Comparison of ENCODE assay signal across 21 cellular contexts in genomic region chr15:95957854-95958253, GRCh38.
DNase-seq lines count a peak whose midpoint lies in the region; ATAC-seq, FAIRE-seq and TF ChIP-seq lines count a peak whose summit lies in the region.
"Had no signal": no experiment of that assay in that cellular context is flagged by ENCODE, and none has a peak within 500 bp of the region (broad histone marks: within the 10 kb centered on the region; RNA-seq: fewer than 3 reads in every experiment).

No MANE protein-coding gene starts in this region.

- H4K8ac ChIP-seq in mesenchymal stem cell (ENCODE audit: low read length), result peak overlapping the region; percentile 55

- H4K91ac ChIP-seq in mesenchymal stem cell (ENCODE audit: low read length), result no peak overlapping the region

- no peak overlapping the region for H2BK12ac ChIP-seq in mesenchymal stem cell (ENCODE audit: low read length in 2 of 2)

- no peak overlapping the region for H2BK120ac ChIP-seq in mesenchymal stem cell (ENCODE audit: low read depth, low read length)

- peaks cover 3 to 9% of the 10 kb centered on the region in 2 experiments; a peak in 3 of 5 replicates for H3K4me1 ChIP-seq in K562 (replicated peaks in 1 of 2; ENCODE audit: control insufficient read depth in 2 of 2, insufficient read depth in 2 of 2, low read length in 2 of 2)
- no peaks in the 10 kb centered on the region for H3K4me1 ChIP-seq in mesenchymal stem cell (ENCODE audit: control insufficient read depth, insufficient read depth, low read depth, low read length)
- no peaks in the 10 kb centered on the region for H3K4me1 ChIP-seq in uterus
- H3K4me1 ChIP-seq: Peyer's patch had no signal

- H3K9me3 ChIP-seq in K562 (replicated peaks; ENCODE audit: control insufficient read depth, insufficient read depth, low read depth, low read length), result peaks cover 10% of the 10 kb centered on the region; the same call in 1 of the 2 replicates
- H3K9me3 ChIP-seq in mesenchymal stem cell (ENCODE audit: control insufficient read depth, low read length), result peaks cover 25% of the 10 kb centered on the region
- H3K9me3 ChIP-seq in uterus, result no peaks in the 10 kb centered on the region

- H2BK15ac ChIP-seq in mesenchymal stem cell (ENCODE audit: low read depth, poor library complexity, severe bottlenecking), result no peak overlapping the region

- FAIRE-seq in K562 (lab: Jason Lieb, UNC) (peak; percentile 35), frontal cortex (lab: Jason Lieb, UNC) (no peak)
- FAIRE-seq: GM12878 had no signal

- H3K27ac ChIP-seq in K562 (ENCODE audit: extremely low read depth, low read depth, low read length) (no peak overlapping the region), mesenchymal stem cell (ENCODE audit: low read length, poor library complexity, severe bottlenecking) (no peak overlapping the region), uterus (peak overlapping the region; percentile 51 to 65)
- H3K27ac ChIP-seq: Peyer's patch had no signal

- no peak overlapping the region for H2BK5ac ChIP-seq in mesenchymal stem cell (ENCODE audit: low read depth, low read length, poor library complexity, severe bottlenecking)

- H3K14ac ChIP-seq in mesenchymal stem cell (ENCODE audit: low read length in 2 of 2), result no peak overlapping the region

- no peak overlapping the region for H3K4ac ChIP-seq in mesenchymal stem cell (ENCODE audit: low read depth in 1 of 2, low read length in 2 of 2)

- no peak overlapping the region for H2AK5ac ChIP-seq in mesenchymal stem cell (ENCODE audit: low read length, severe bottlenecking)

- H3K79me1 ChIP-seq in mesenchymal stem cell (replicated peaks; ENCODE audit: low read length, poor library complexity, severe bottlenecking), result no peaks in the 10 kb centered on the region

- H3K23ac ChIP-seq in mesenchymal stem cell (ENCODE audit: low read length in 2 of 2), result peak overlapping the region in 1 of 2 experiments; percentile 90

- intact Hi-C loops in K562 (cut with micrococcal nuclease) (no loop called here), uterus (cut with DNase I; ENCODE audit: low total_unique reads) (no loop called here), posterior cingulate gyrus (cut with DNase I) (no loop called here)

- BruUV-seq in K562 (replicated peaks; lab: Mats Ljungman, UMichigan), result no TSS peak

- no peak for TF ChIP-seq EP300 in K562 (IDR thresholded peaks at IDR 0.05; ENCODE audit: low read length)

- H3K9me1 ChIP-seq in K562 (ENCODE audit: control insufficient read depth, insufficient read depth, low read length), result no peaks in the 10 kb centered on the region

- 17% methylated on average over 6 of the region's 7 CpGs for WGBS in K562 (ENCODE audit: insufficient coverage, low coverage, missing lambda C conversion rate)
- WGBS in mesenchymal stem cell, result 34% methylated on average over 7 of the region's 7 CpGs

- POLR2A ChIA-PET in HEK293T (lab: Yijun Ruan, JAX) (no interaction called here), K562 (lab: Yijun Ruan, JAX) (interaction anchor here (0.7 to 1.4 kb wide), 2 partner anchors 14 to 17 kb away, joined by 3 read pairs; no protein-coding TSS in a partner anchor)

- CTCF ChIA-PET in HEK293T (lab: Yijun Ruan, JAX) (no interaction called here), K562 (lab: Yijun Ruan, JAX; ENCODE audit: low intra/inter-chr PET ratio) (no interaction called here)

- DNase-seq in HEK293T (ENCODE audit: extremely low spot score), result no peak
- DNase-seq in K562 (ENCODE audit: extremely low read depth in 1 of 4, low spot score in 3 of 4), result peak; percentile 20 to 52 (median 38)
- no peak for DNase-seq in mesenchymal stem cell
- peak in 1 of 2 donors; percentile 20 for DNase-seq in uterus
- DNase-seq in NK-92 treated with Interleukin-12 subunit alpha and Interleukin-12 subunit beta, amount 100 ng/mL, for 24 hours (lab: John Stamatoyannopoulos, UW), result no peak
- no peak for DNase-seq in posterior cingulate gyrus
- DNase-seq in frontal cortex (ENCODE audit: low spot score in 2 of 2), result no peak
- DNase-seq: CD4-positive, alpha-beta T cell; COR-L47; DMS79 treated with DMSO at 0.1 percent for 48 hours; GOT3; KBM-7; MM.1S; NCI-H1048; NCI-H1417 treated with DMSO at 0.1 percent for 48 hours; NCI-H187; NCI-H446; NCI-H748 treated with DMSO at 0.1 percent for 48 hours; Peyer's patch had no signal

- H3K4me2 ChIP-seq in K562 (ENCODE audit: insufficient read depth, low read length) (peak overlapping the region; percentile 26; the same call in 1 of the 2 replicates), mesenchymal stem cell (ENCODE audit: low read length, poor library complexity, severe bottlenecking) (no peak overlapping the region)

- in situ Hi-C loops in K562 (cut with MboI), result no loop called here

- no peak for TF ChIP-seq RAD21 in K562 (CRISPR knock-in tag; conservative IDR thresholded peaks at IDR 0.05 in 1 of 2, IDR thresholded peaks at IDR 0.05 in 1 of 2)

- no peaks in the 10 kb centered on the region for H3K27me3 ChIP-seq in K562 (ENCODE audit: control insufficient read depth in 2 of 2, insufficient read depth in 2 of 2, low read length in 2 of 2)
- no peaks in the 10 kb centered on the region for H3K27me3 ChIP-seq in mesenchymal stem cell (ENCODE audit: control insufficient read depth in 1 of 2, insufficient read depth in 1 of 2, low read length in 2 of 2)
- H3K27me3 ChIP-seq in uterus, result no peaks in the 10 kb centered on the region
- H3K27me3 ChIP-seq: Peyer's patch had no signal

- H3K36me3 ChIP-seq in K562 (ENCODE audit: control insufficient read depth, insufficient read depth, low read length) (no peaks in the 10 kb centered on the region), mesenchymal stem cell (ENCODE audit: control insufficient read depth in 1 of 2, insufficient read depth in 2 of 2, low read depth in 1 of 2, low read length in 2 of 2) (no peaks in the 10 kb centered on the region), uterus (no peaks in the 10 kb centered on the region)
- H3K36me3 ChIP-seq: Peyer's patch had no signal

- H3K79me2 ChIP-seq in K562 (ENCODE audit: control insufficient read depth, insufficient read depth, low read length), result no peaks in the 10 kb centered on the region

- H4K20me1 ChIP-seq in K562 (replicated peaks; ENCODE audit: control insufficient read depth, insufficient read depth, low read length), result no peaks in the 10 kb centered on the region

- ATAC-seq in K562 (peak; percentile 77), HG03439 (IDR thresholded peaks at IDR 0.05; ENCODE audit: unreplicated experiment) (no peak)
- ATAC-seq: GM12878 had no signal

- H3K9ac ChIP-seq in K562 (ENCODE audit: insufficient read depth in 1 of 2, low read depth in 2 of 2, low read length in 2 of 2) (peak overlapping the region in 1 of 2 experiments; percentile 45; a peak in 1 of 4 replicates), mesenchymal stem cell (ENCODE audit: low read length) (no peak overlapping the region)

- H2AFZ ChIP-seq in K562 (ENCODE audit: low read depth, low read length), result peak overlapping the region; percentile 49
- peak overlapping the region; percentile 67 for H2AFZ ChIP-seq in mesenchymal stem cell (ENCODE audit: low read depth, low read length)

- H3K18ac ChIP-seq in mesenchymal stem cell (ENCODE audit: low read depth in 1 of 2, low read length in 2 of 2), result no peak overlapping the region

- TF ChIP-seq CTCF in K562 (IDR thresholded peaks at IDR 0.05 in 2 of 3, conservative IDR thresholded peaks at IDR 0.05 in 1 of 3; ENCODE audit: insufficient read depth in 2 of 3, low read depth in 1 of 3, low read length in 3 of 3), result no peak
- TF ChIP-seq CTCF in uterus (IDR thresholded peaks at IDR 0.05), result no peak

- H3K4me3 ChIP-seq in K562 (no peak overlapping the region), mesenchymal stem cell (ENCODE audit: insufficient read depth in 1 of 2, low read depth in 1 of 2, low read length in 2 of 2) (no peak overlapping the region), uterus (no peak overlapping the region)
- H3K4me3 ChIP-seq: GM12878, Peyer's patch had no signal

- TF ChIP-seq POLR2A in K562 (conservative IDR thresholded peaks at IDR 0.05), result no peak
- no peak for TF ChIP-seq POLR2A in uterus (IDR thresholded peaks at IDR 0.05)

TF ChIP-seq in HEK293T, 16 proteins besides CTCF, POLR2A, EP300 and RAD21:
- TF ChIP-seq CTBP1 (IDR thresholded peaks at IDR 0.05; ENCODE audit: borderline replicate concordance) (no peak), PKNOX1 (IDR thresholded peaks at IDR 0.05) (peak; percentile 33; the same call in 1 of the 2 replicates)

TF ChIP-seq in K562, 482 proteins besides CTCF, POLR2A, EP300 and RAD21 (continues in another document):
- TF ChIP-seq SRSF1 (IDR thresholded peaks at IDR 0.05; ENCODE audit: low read depth, low read length), result no peak
- TF ChIP-seq ZNF740 (CRISPR knock-in tag; IDR thresholded peaks at IDR 0.05), result no peak
- no peak for TF ChIP-seq ZNF740 (tag; IDR thresholded peaks at IDR 0.05)
- no peak for TF ChIP-seq ZNF224 (CRISPR knock-in tag; IDR thresholded peaks at IDR 0.05)
- no peak for TF ChIP-seq CEBPZ (IDR thresholded peaks at IDR 0.05; ENCODE audit: borderline replicate concordance, low read depth, low read length)

Comparison
In these comparisons a context has a peak if more than half of its experiments do, and no peak if none do; other contexts are left out.
1. DNase-seq: peak in K562 (4 of 4); none in HEK293T (single experiment), mesenchymal stem cell (single experiment), NK-92 treated with Interleukin-12 subunit alpha and Interleukin-12 subunit beta, amount 100 ng/mL, for 24 hours (single experiment), posterior cingulate gyrus (0 of 10) and frontal cortex (0 of 2).
2. H3K27ac ChIP-seq: peak in uterus (2 of 2); none in K562 (single experiment) and mesenchymal stem cell (single experiment).